ENCODE assay signal across 1 cellular context in the genomic region with DNA sequence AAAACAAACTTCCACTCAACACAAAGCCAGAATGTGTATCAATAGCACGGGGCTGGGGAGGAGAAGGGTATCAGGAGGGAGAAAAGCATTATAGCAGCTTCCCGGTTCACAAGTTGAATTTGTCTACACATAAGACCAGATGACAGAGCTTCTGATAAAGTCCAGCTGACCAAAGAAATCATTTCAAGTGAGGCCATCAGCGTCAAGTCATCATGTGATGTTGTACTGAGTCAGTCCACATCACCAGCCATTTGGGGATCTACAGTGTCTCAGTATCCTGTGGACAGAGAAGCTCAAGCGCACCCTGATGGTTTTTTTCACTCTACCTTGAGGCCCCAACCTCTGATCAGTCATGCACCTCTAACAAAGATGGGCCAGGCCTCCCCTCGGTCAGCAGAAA.
TF ChIP-seq lines count a peak whose summit lies in the region.

No MANE protein-coding gene starts in this region.

TF ChIP-seq in WTC11, 78 proteins besides CTCF, POLR2A, EP300 and RAD21 (continued from another document):
- TF ChIP-seq, protein P1, sequence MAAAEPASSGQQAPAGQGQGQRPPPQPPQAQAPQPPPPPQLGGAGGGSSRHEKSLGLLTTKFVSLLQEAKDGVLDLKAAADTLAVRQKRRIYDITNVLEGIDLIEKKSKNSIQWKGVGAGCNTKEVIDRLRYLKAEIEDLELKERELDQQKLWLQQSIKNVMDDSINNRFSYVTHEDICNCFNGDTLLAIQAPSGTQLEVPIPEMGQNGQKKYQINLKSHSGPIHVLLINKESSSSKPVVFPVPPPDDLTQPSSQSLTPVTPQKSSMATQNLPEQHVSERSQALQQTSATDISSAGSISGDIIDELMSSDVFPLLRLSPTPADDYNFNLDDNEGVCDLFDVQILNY (CRISPR knock-in tag; IDR thresholded peaks at IDR 0.05) = no peak
- TF ChIP-seq, protein P2, sequence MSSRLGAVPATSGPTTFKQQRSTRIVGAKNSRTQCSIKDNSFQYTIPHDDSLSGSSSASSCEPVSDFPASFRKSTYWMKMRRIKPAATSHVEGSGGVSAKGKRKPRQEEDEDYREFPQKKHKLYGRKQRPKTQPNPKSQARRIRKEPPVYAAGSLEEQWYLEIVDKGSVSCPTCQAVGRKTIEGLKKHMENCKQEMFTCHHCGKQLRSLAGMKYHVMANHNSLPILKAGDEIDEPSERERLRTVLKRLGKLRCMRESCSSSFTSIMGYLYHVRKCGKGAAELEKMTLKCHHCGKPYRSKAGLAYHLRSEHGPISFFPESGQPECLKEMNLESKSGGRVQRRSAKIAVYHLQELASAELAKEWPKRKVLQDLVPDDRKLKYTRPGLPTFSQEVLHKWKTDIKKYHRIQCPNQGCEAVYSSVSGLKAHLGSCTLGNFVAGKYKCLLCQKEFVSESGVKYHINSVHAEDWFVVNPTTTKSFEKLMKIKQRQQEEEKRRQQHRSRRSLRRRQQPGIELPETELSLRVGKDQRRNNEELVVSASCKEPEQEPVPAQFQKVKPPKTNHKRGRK (CRISPR knock-in tag; IDR thresholded peaks at IDR 0.05; ENCODE audit: borderline replicate concordance) = no peak
- no peak for TF ChIP-seq NR1H2 (CRISPR knock-in tag; IDR thresholded peaks at IDR 0.05)
- TF ChIP-seq, protein P3, sequence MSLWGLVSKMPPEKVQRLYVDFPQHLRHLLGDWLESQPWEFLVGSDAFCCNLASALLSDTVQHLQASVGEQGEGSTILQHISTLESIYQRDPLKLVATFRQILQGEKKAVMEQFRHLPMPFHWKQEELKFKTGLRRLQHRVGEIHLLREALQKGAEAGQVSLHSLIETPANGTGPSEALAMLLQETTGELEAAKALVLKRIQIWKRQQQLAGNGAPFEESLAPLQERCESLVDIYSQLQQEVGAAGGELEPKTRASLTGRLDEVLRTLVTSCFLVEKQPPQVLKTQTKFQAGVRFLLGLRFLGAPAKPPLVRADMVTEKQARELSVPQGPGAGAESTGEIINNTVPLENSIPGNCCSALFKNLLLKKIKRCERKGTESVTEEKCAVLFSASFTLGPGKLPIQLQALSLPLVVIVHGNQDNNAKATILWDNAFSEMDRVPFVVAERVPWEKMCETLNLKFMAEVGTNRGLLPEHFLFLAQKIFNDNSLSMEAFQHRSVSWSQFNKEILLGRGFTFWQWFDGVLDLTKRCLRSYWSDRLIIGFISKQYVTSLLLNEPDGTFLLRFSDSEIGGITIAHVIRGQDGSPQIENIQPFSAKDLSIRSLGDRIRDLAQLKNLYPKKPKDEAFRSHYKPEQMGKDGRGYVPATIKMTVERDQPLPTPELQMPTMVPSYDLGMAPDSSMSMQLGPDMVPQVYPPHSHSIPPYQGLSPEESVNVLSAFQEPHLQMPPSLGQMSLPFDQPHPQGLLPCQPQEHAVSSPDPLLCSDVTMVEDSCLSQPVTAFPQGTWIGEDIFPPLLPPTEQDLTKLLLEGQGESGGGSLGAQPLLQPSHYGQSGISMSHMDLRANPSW (CRISPR knock-in tag; conservative IDR thresholded peaks at IDR 0.05; ENCODE audit: low read depth) = no peak
- TF ChIP-seq, protein P4, sequence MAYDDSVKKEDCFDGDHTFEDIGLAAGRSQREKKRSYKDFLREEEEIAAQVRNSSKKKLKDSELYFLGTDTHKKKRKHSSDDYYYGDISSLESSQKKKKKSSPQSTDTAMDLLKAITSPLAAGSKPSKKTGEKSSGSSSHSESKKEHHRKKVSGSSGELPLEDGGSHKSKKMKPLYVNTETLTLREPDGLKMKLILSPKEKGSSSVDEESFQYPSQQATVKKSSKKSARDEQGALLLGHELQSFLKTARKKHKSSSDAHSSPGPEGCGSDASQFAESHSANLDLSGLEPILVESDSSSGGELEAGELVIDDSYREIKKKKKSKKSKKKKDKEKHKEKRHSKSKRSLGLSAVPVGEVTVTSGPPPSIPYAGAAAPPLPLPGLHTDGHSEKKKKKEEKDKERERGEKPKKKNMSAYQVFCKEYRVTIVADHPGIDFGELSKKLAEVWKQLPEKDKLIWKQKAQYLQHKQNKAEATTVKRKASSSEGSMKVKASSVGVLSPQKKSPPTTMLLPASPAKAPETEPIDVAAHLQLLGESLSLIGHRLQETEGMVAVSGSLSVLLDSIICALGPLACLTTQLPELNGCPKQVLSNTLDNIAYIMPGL (CRISPR knock-in tag; IDR thresholded peaks at IDR 0.05) = no peak
- TF ChIP-seq, protein P5, sequence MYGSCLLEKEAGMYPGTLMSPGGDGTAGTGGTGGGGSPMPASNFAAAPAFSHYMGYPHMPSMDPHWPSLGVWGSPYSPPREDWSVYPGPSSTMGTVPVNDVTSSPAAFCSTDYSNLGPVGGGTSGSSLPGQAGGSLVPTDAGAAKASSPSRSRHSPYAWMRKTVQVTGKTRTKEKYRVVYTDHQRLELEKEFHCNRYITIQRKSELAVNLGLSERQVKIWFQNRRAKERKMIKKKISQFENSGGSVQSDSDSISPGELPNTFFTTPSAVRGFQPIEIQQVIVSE (CRISPR knock-in tag; IDR thresholded peaks at IDR 0.05; ENCODE audit: borderline replicate concordance) = no peak
- no peak for TF ChIP-seq ZNF232 (CRISPR knock-in tag; IDR thresholded peaks at IDR 0.05)
- TF ChIP-seq, protein P6, sequence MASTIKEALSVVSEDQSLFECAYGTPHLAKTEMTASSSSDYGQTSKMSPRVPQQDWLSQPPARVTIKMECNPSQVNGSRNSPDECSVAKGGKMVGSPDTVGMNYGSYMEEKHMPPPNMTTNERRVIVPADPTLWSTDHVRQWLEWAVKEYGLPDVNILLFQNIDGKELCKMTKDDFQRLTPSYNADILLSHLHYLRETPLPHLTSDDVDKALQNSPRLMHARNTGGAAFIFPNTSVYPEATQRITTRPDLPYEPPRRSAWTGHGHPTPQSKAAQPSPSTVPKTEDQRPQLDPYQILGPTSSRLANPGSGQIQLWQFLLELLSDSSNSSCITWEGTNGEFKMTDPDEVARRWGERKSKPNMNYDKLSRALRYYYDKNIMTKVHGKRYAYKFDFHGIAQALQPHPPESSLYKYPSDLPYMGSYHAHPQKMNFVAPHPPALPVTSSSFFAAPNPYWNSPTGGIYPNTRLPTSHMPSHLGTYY (CRISPR knock-in tag; IDR thresholded peaks at IDR 0.05) = no peak
- TF ChIP-seq, protein P7, sequence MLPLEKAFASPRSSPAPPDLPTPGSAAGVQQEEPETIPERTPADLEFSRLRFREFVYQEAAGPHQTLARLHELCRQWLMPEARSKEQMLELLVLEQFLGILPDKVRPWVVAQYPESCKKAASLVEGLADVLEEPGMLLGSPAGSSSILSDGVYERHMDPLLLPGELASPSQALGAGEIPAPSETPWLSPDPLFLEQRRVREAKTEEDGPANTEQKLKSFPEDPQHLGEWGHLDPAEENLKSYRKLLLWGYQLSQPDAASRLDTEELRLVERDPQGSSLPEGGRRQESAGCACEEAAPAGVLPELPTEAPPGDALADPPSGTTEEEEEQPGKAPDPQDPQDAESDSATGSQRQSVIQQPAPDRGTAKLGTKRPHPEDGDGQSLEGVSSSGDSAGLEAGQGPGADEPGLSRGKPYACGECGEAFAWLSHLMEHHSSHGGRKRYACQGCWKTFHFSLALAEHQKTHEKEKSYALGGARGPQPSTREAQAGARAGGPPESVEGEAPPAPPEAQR (CRISPR knock-in tag; IDR thresholded peaks at IDR 0.05) = no peak
TF ChIP-seq in WTC11: peak in this region for 0.
